ENCODE assay signal across 29 cellular contexts in genomic region chr5:80417973-80418372, GRCh38.
"Had no signal": no experiment of that assay in that cellular context is flagged by ENCODE, and none has a peak within 500 bp of the region (broad histone marks: within the 10 kb centered on the region; RNA-seq: fewer than 3 reads in every experiment).

No MANE protein-coding gene starts in this region.

- H3K4me1 ChIP-seq: suprapubic skin, testis, thyroid gland, tibial artery, tibial nerve, upper lobe of right lung, uterus had no signal

- H3K9me3 ChIP-seq: testis, thyroid gland, tibial artery, transverse colon, upper lobe of left lung, uterus, vagina had no signal

- DNase-seq: stimulated activated CD4-positive, alpha-beta T cell treated with anti-CD3 and anti-CD28 coated beads, Interleukin-2, amount 100 ng/mL, for 48 hours; stimulated activated CD4-positive, alpha-beta T cell treated with anti-CD3 and anti-CD28 coated beads, Interleukin-4, amount 100 ng/mL, for 1 hour; stimulated activated CD4-positive, alpha-beta T cell treated with anti-CD3 and anti-CD28 coated beads, Interleukin-4, amount 100 ng/mL, for 24 hours; stimulated activated CD4-positive, alpha-beta T cell treated with anti-CD3 and anti-CD28 coated beads, Interleukin-4, amount 100 ng/mL, for 4 hours; stimulated activated CD8-positive, alpha-beta memory T cell treated with anti-CD3 and anti-CD28 coated beads, Interleukin-4, amount 100 ng/mL, for 48 hours; stimulated activated naive B cell treated with anti-CD40 and anti-IgM and Interleukin-4, amounts not matched to agents 10 μg/mL and 1 μg/mL and 100 μg/mL, for 72 hours; stimulated activated naive CD4-positive, alpha-beta T cell; stimulated activated naive CD4-positive, alpha-beta T cell treated with Interleukin-2 at 50 U/mL for 16 hours; stimulated activated naive CD8-positive, alpha-beta T cell treated with anti-CD3 and anti-CD28 coated beads, Interleukin-15, amount 100 ng/mL, for 72 hours; stimulated activated naive CD8-positive, alpha-beta T cell treated with anti-CD3 and anti-CD28 coated beads, Interleukin-15, Interleukin-2, amounts not matched to agents 100 U/mL and 50 U/mL, for 24 hours; stomach; substantia nigra; testis; thyroid gland; tibial artery; transverse colon; trophoblast cell; upper lobe of left lung; upper lobe of right lung; uterus had no signal

- H3K4me3 ChIP-seq: stomach, suprapubic skin, testis, thoracic aorta, thyroid gland, tibial artery, tibial nerve, transverse colon, upper lobe of left lung, upper lobe of right lung, uterus, vagina had no signal

- H3K27ac Mint-ChIP-seq: stimulated activated effector memory CD8-positive, alpha-beta T cell treated with anti-CD3 and anti-CD28 coated beads, Interleukin-12 subunit alpha, Interleukin-12 subunit beta, amount 100 ng/mL, for 72 hours; stimulated activated memory B cell treated with anti-CD40 and anti-IgM and Interleukin-4, amounts not matched to agents 10 μg/mL and 1 μg/mL and 100 μg/mL, for 72 hours; stimulated activated naive B cell treated with anti-CD40 and anti-IgM and Interleukin-4, amounts not matched to agents 10 μg/mL and 1 μg/mL and 100 μg/mL, for 72 hours; stimulated activated naive CD8-positive, alpha-beta T cell treated with anti-CD3 and anti-CD28 coated beads, Interleukin-15, amount 100 ng/mL, for 72 hours; stimulated activated naive CD8-positive, alpha-beta T cell treated with anti-CD3 and anti-CD28 coated beads, Interleukin-15, Interleukin-2, amounts not matched to agents 100 ng/mL and 50 ng/mL, for 24 hours; type B pancreatic cell had no signal

- H3K27me3 ChIP-seq: stomach, suprapubic skin, testis, thyroid gland, tibial artery, tibial nerve, transverse colon, upper lobe of left lung, upper lobe of right lung, uterus, vagina had no signal

- H3K36me3 Mint-ChIP-seq: stimulated activated effector memory CD8-positive, alpha-beta T cell treated with anti-CD3 and anti-CD28 coated beads, Interleukin-12 subunit alpha, Interleukin-12 subunit beta, amount 100 ng/mL, for 72 hours had no signal

- H3K9me3 Mint-ChIP-seq: stimulated activated effector memory CD8-positive, alpha-beta T cell treated with anti-CD3 and anti-CD28 coated beads, Interleukin-12 subunit alpha, Interleukin-12 subunit beta, amount 100 ng/mL, for 72 hours; stimulated activated memory B cell treated with anti-CD40 and anti-IgM and Interleukin-4, amounts not matched to agents 10 μg/mL and 1 μg/mL and 100 μg/mL, for 72 hours; stimulated activated naive CD8-positive, alpha-beta T cell treated with anti-CD3 and anti-CD28 coated beads, Interleukin-15, Interleukin-2, amounts not matched to agents 100 ng/mL and 50 ng/mL, for 24 hours; type B pancreatic cell had no signal

- ATAC-seq: stimulated activated effector memory CD8-positive, alpha-beta T cell treated with anti-CD3 and anti-CD28 coated beads, Interleukin-12 subunit alpha, Interleukin-12 subunit beta, amount 100 ng/mL, for 72 hours; stimulated activated memory B cell treated with anti-CD40 and anti-IgM and Interleukin-4, amounts not matched to agents 10 μg/mL and 1 μg/mL and 100 μg/mL, for 72 hours; stimulated activated naive B cell treated with anti-CD40 and anti-IgM and Interleukin-4, amounts not matched to agents 10 μg/mL and 1 μg/mL and 100 μg/mL, for 72 hours; stimulated activated naive CD8-positive, alpha-beta T cell treated with anti-CD3 and anti-CD28 coated beads, Interleukin-15, amount 100 ng/mL, for 72 hours; stimulated activated naive CD8-positive, alpha-beta T cell treated with anti-CD3 and anti-CD28 coated beads, Interleukin-15, Interleukin-2, amounts not matched to agents 100 U/mL and 50 U/mL, for 24 hours; upper lobe of right lung had no signal

- H3K4me3 Mint-ChIP-seq: stimulated activated effector memory CD8-positive, alpha-beta T cell treated with anti-CD3 and anti-CD28 coated beads, Interleukin-12 subunit alpha, Interleukin-12 subunit beta, amount 100 ng/mL, for 72 hours; stimulated activated memory B cell treated with anti-CD40 and anti-IgM and Interleukin-4, amounts not matched to agents 10 μg/mL and 1 μg/mL and 100 μg/mL, for 72 hours; stimulated activated naive B cell treated with anti-CD40 and anti-IgM and Interleukin-4, amounts not matched to agents 10 μg/mL and 1 μg/mL and 100 μg/mL, for 72 hours; stimulated activated naive CD8-positive, alpha-beta T cell treated with anti-CD3 and anti-CD28 coated beads, Interleukin-15, amount 100 ng/mL, for 72 hours; stimulated activated naive CD8-positive, alpha-beta T cell treated with anti-CD3 and anti-CD28 coated beads, Interleukin-15, Interleukin-2, amounts not matched to agents 100 ng/mL and 50 ng/mL, for 24 hours; type B pancreatic cell had no signal

- H3K36me3 ChIP-seq: stomach, suprapubic skin, thoracic aorta, thyroid gland, transverse colon, upper lobe of right lung, uterus, vagina had no signal

- FAIRE-seq: urothelium cell line had no signal

- H3K27me3 Mint-ChIP-seq: stimulated activated memory B cell treated with anti-CD40 and anti-IgM and Interleukin-4, amounts not matched to agents 10 μg/mL and 1 μg/mL and 100 μg/mL, for 72 hours; stimulated activated naive B cell treated with anti-CD40 and anti-IgM and Interleukin-4, amounts not matched to agents 10 μg/mL and 1 μg/mL and 100 μg/mL, for 72 hours; stimulated activated naive CD8-positive, alpha-beta T cell treated with anti-CD3 and anti-CD28 coated beads, Interleukin-15, amount 100 ng/mL, for 72 hours; stimulated activated naive CD8-positive, alpha-beta T cell treated with anti-CD3 and anti-CD28 coated beads, Interleukin-15, Interleukin-2, amounts not matched to agents 100 ng/mL and 50 ng/mL, for 24 hours; type B pancreatic cell had no signal

- H3K27ac ChIP-seq: stomach, suprapubic skin, testis, thoracic aorta, thyroid gland, tibial artery, tibial nerve, transverse colon, upper lobe of left lung, upper lobe of right lung, uterus, vagina had no signal
